13 cellular contexts compared by ENCODE assay signal in the genomic region with DNA sequence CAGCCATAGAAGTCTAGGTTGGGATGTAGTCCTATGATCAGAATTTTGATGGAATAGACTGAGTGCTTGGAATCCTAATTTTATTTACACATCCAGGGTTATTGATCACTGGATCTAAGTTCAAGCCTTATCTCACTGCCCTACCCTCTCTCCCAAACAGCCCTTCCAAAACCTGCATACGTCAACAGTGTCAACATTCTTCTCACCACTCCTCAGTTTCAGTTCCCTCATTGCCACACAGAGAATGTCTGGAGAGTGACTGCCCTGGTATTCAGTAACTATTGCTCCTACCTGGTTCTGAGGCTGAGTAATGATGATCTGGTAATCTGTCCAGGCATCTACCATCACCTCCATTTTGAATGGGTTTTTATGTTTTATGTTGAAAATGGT. TPM values are rescaled to one million over a fixed set of nuclear protein-coding genes. Genes with fewer than 3 reads are reported as not detected.
DNase-seq lines count a peak whose midpoint lies in the region; ATAC-seq and FAIRE-seq lines count a peak whose summit lies in the region.
"Had no signal": no experiment of that assay in that cellular context is flagged by ENCODE, and none has a peak within 500 bp of the region (broad histone marks: within the 10 kb centered on the region; RNA-seq: fewer than 3 reads in every experiment).

No MANE protein-coding gene starts in this region.

- no peaks in the 10 kb centered on the region for H3K36me3 Mint-ChIP-seq in naive thymus-derived CD4-positive, alpha-beta T cell

- H3K9me3 ChIP-seq in naive thymus-derived CD4-positive, alpha-beta T cell (ENCODE audit: control insufficient read depth in 2 of 3, low read length in 3 of 3), result no peaks in the 10 kb centered on the region
- H3K9me3 ChIP-seq: gastroesophageal sphincter had no signal

- no peaks in the 10 kb centered on the region for H3K36me3 ChIP-seq in naive thymus-derived CD4-positive, alpha-beta T cell (ENCODE audit: control insufficient read depth in 2 of 3, insufficient read depth in 3 of 3, low read length in 3 of 3)
- H3K36me3 ChIP-seq: gastroesophageal sphincter had no signal

- CTCF ChIA-PET in naive thymus-derived CD4-positive, alpha-beta T cell (lab: Charles Lee), result no interaction called here

- no peak overlapping the region for H3K4me3 ChIP-seq in naive thymus-derived CD4-positive, alpha-beta T cell (ENCODE audit: low read length)
- H3K4me3 ChIP-seq: gastroesophageal sphincter had no signal

- no peaks in the 10 kb centered on the region for H3K4me1 ChIP-seq in naive thymus-derived CD4-positive, alpha-beta T cell (ENCODE audit: control insufficient read depth in 2 of 2, insufficient read depth in 2 of 2, low read length in 2 of 2)
- H3K4me1 ChIP-seq: gastroesophageal sphincter had no signal

- intact Hi-C loops in naive thymus-derived CD4-positive, alpha-beta T cell (cut with micrococcal nuclease), result no loop called here

- no peaks in the 10 kb centered on the region for H3K9me3 Mint-ChIP-seq in naive thymus-derived CD4-positive, alpha-beta T cell
- H3K9me3 Mint-ChIP-seq: activated B cell treated with CpG ODN at 0.5 μM for 24 hours had no signal

- H3K27ac Mint-ChIP-seq in naive thymus-derived CD4-positive, alpha-beta T cell, result no peak overlapping the region
- H3K27ac Mint-ChIP-seq: activated B cell treated with CpG ODN at 0.5 μM for 24 hours had no signal

- no peaks in the 10 kb centered on the region for H3K27me3 ChIP-seq in naive thymus-derived CD4-positive, alpha-beta T cell (ENCODE audit: control insufficient read depth in 2 of 2, insufficient read depth in 2 of 2, low read length in 2 of 2)
- H3K27me3 ChIP-seq: gastroesophageal sphincter had no signal

- peak; percentile 28 for FAIRE-seq in HTR-8/SVneo (lab: Jason Lieb, UNC)

- POLR2A ChIA-PET in naive thymus-derived CD4-positive, alpha-beta T cell (lab: Charles Lee), result no interaction called here

- no peak for DNase-seq in HTR-8/SVneo (ENCODE audit: insufficient read length, low spot score)
- DNase-seq in naive thymus-derived CD4-positive, alpha-beta T cell, result no peak
- DNase-seq in NCI-H1105 treated with DMSO at 0.1 percent for 48 hours (lab: John Stamatoyannopoulos, UW), result no peak
- no peak for DNase-seq in SW480 (ENCODE audit: low spot score)
- DNase-seq in activated CD4-positive, alpha-beta T cell treated with anti-CD3 and anti-CD28 coated beads for 4 hours, result no peak
- DNase-seq in HT-29 (ENCODE audit: low spot score), result no peak
- DNase-seq: activated B cell treated with CpG ODN at 0.5 μM for 24 hours; activated effector memory CD4-positive, alpha-beta T cell treated with anti-CD3 and anti-CD28 coated beads, Interleukin-2, amount 50 U/mL, for 16 hours; NCI-H2081 treated with DMSO at 0.1 percent for 48 hours had no signal

- H3K4me3 Mint-ChIP-seq in naive thymus-derived CD4-positive, alpha-beta T cell, result no peak overlapping the region
- H3K4me3 Mint-ChIP-seq: activated B cell treated with CpG ODN at 0.5 μM for 24 hours had no signal

- peak; percentile 96 for ATAC-seq in GM18870 (IDR thresholded peaks at IDR 0.05; ENCODE audit: unreplicated experiment)
- ATAC-seq in HG02610 (IDR thresholded peaks at IDR 0.05; ENCODE audit: unreplicated experiment), result peak; percentile 60
- peak; percentile 61 for ATAC-seq in naive thymus-derived CD4-positive, alpha-beta T cell
- ATAC-seq: gastroesophageal sphincter had no signal

- H3K4me1 Mint-ChIP-seq in naive thymus-derived CD4-positive, alpha-beta T cell, result peaks cover 0 to 2% (median 0%) of the 10 kb centered on the region in 7 donors

- peaks cover 0 to 24% (median 13%) of the 10 kb centered on the region in 5 donors for H3K27me3 Mint-ChIP-seq in naive thymus-derived CD4-positive, alpha-beta T cell
- H3K27me3 Mint-ChIP-seq: activated B cell treated with CpG ODN at 0.5 μM for 24 hours had no signal

- no peak overlapping the region for H3K27ac ChIP-seq in naive thymus-derived CD4-positive, alpha-beta T cell (ENCODE audit: low read depth, low read length)
- H3K27ac ChIP-seq: gastroesophageal sphincter had no signal

RNA-seq across cellular contexts. Expression of a gene that starts 60.0 kb away (rescaled TPM):
- not detected for total RNA-seq in naive thymus-derived CD4-positive, alpha-beta T cell
- under 1 TPM in 1 of 2 donors, not detected in 1; 0.39 TPM for polyA plus RNA-seq in naive thymus-derived CD4-positive, alpha-beta T cell
- not detected in 2 replicates for total RNA-seq in HT-29 (2014; rRNA removed; shearing (Covaris generic))
- total RNA-seq: activated B cell treated with CpG ODN at 0.5 μM for 24 hours, skeletal muscle tissue had no signal
